13 cellular contexts compared by ENCODE assay signal in the genomic region with DNA sequence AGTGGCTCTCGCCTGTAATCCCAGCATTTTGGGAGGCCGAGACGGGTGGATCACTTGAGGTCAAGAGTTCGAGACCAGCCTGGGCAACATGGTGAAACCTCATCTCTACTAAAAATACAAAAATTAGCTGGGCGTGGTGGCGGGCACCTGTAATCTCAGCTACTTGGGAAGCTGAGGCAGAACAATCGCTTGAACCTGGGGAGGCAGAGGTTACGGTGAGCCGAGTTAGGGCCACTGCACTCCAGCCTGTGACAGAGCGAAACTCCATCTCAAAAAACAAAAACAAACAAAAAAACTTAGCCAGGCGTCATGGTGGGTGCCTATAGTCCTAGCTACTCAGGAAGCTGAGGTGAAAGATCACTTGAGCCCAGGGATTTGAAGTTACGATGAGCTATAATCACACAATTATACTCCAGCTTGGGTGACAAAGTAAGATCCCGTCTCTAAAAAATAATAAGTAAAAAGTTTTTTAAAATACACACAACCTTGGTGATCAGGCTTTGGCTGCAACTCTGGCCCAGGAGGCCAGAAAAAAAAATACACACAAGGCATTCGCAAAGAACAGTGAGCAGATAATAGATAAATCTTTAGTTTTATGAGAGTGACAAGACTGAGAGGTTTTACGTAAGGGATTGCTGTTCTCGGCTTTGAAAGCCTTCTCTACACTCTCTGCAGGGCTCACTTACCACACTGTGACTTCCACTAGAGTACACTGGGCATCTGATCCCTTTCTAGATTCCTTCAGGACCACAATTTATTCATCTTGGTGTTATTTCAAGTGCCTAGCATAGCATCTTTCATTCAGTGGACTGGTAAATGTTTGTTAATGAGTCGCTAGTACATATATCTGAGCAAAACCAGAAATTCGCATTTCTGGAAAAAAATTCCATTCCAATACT. TPM values are rescaled to one million over a fixed set of nuclear protein-coding genes. Genes with fewer than 3 reads are reported as not detected.
A peak's percentile ranks its signal among the peaks of the same experiment; 100 is the strongest.
DNase-seq lines count a peak whose midpoint lies in the region; ATAC-seq lines count a peak whose summit lies in the region.
"Had no signal": no experiment of that assay in that cellular context is flagged by ENCODE, and none has a peak within 500 bp of the region (broad histone marks: within the 10 kb centered on the region; RNA-seq: fewer than 3 reads in every experiment).

No MANE protein-coding gene starts in this region.

- peaks cover 75% of the 10 kb centered on the region for H3K36me3 Mint-ChIP-seq in stimulated activated naive CD8-positive, alpha-beta T cell treated with anti-CD3 and anti-CD28 coated beads, Interleukin-15, Interleukin-2, amounts not matched to agents 100 ng/mL and 50 ng/mL, for 24 hours (ENCODE audit: low read depth)
- peaks cover 83% of the 10 kb centered on the region for H3K36me3 Mint-ChIP-seq in activated T-helper 17 cell treated with anti-CD3 and anti-CD28 coated beads, Interleukin-2, amount 50 U/mL, for 72 hours (ENCODE audit: low read depth)

- no peak overlapping the region for H4K8ac ChIP-seq in mesenchymal stem cell (ENCODE audit: low read length)

- no peak overlapping the region for H2BK5ac ChIP-seq in mesenchymal stem cell (ENCODE audit: low read depth, low read length, poor library complexity, severe bottlenecking)

- no peaks in the 10 kb centered on the region for H3K9me3 Mint-ChIP-seq in stimulated activated naive CD8-positive, alpha-beta T cell treated with anti-CD3 and anti-CD28 coated beads, Interleukin-15, Interleukin-2, amounts not matched to agents 100 ng/mL and 50 ng/mL, for 24 hours
- H3K9me3 Mint-ChIP-seq in activated T-helper 17 cell treated with anti-CD3 and anti-CD28 coated beads, Interleukin-2, amount 50 U/mL, for 72 hours, result no peaks in the 10 kb centered on the region

- H2AFZ ChIP-seq in mesenchymal stem cell (ENCODE audit: low read depth, low read length), result no peak overlapping the region

- H3K9me3 ChIP-seq in mesenchymal stem cell (ENCODE audit: control insufficient read depth, low read length), result no peaks in the 10 kb centered on the region

- 71% methylated on average over 17 of the region's 18 CpGs for WGBS in mesenchymal stem cell

- no peak overlapping the region for H3K14ac ChIP-seq in mesenchymal stem cell (ENCODE audit: low read length in 2 of 2)

- H2BK12ac ChIP-seq in mesenchymal stem cell (ENCODE audit: low read length in 2 of 2), result no peak overlapping the region

- H3K9ac ChIP-seq in mesenchymal stem cell (ENCODE audit: low read length), result peak overlapping the region; percentile 34

- in situ Hi-C loops in G401 (cut with HindIII; ENCODE audit: low sequenced_read_pairs), result no loop called here

- peaks cover 79% of the 10 kb centered on the region for H3K4me1 Mint-ChIP-seq in stimulated activated naive CD8-positive, alpha-beta T cell treated with anti-CD3 and anti-CD28 coated beads, Interleukin-15, Interleukin-2, amounts not matched to agents 100 ng/mL and 50 ng/mL, for 24 hours (ENCODE audit: low read depth)
- H3K4me1 Mint-ChIP-seq in activated T-helper 17 cell treated with anti-CD3 and anti-CD28 coated beads, Interleukin-2, amount 50 U/mL, for 72 hours, result peaks cover 47% of the 10 kb centered on the region

- H3K27me3 ChIP-seq in mesenchymal stem cell (ENCODE audit: control insufficient read depth in 1 of 2, insufficient read depth in 1 of 2, low read length in 2 of 2), result no peaks in the 10 kb centered on the region

- H2BK120ac ChIP-seq in mesenchymal stem cell (ENCODE audit: low read depth, low read length), result no peak overlapping the region

- H3K4me3 Mint-ChIP-seq in stimulated activated naive CD8-positive, alpha-beta T cell treated with anti-CD3 and anti-CD28 coated beads, Interleukin-15, Interleukin-2, amounts not matched to agents 100 ng/mL and 50 ng/mL, for 24 hours, result no peak overlapping the region
- H3K4me3 Mint-ChIP-seq in activated T-helper 17 cell treated with anti-CD3 and anti-CD28 coated beads, Interleukin-2, amount 50 U/mL, for 72 hours, result peak overlapping the region; percentile 38

- H3K27ac Mint-ChIP-seq in stimulated activated naive CD8-positive, alpha-beta T cell treated with anti-CD3 and anti-CD28 coated beads, Interleukin-15, Interleukin-2, amounts not matched to agents 100 ng/mL and 50 ng/mL, for 24 hours, result peak overlapping the region; percentile 18
- H3K27ac Mint-ChIP-seq in activated T-helper 17 cell treated with anti-CD3 and anti-CD28 coated beads, Interleukin-2, amount 50 U/mL, for 72 hours, result peak overlapping the region; percentile 58

- H3K27me3 Mint-ChIP-seq in stimulated activated naive CD8-positive, alpha-beta T cell treated with anti-CD3 and anti-CD28 coated beads, Interleukin-15, Interleukin-2, amounts not matched to agents 100 ng/mL and 50 ng/mL, for 24 hours, result no peaks in the 10 kb centered on the region
- no peaks in the 10 kb centered on the region for H3K27me3 Mint-ChIP-seq in activated T-helper 17 cell treated with anti-CD3 and anti-CD28 coated beads, Interleukin-2, amount 50 U/mL, for 72 hours

- no peak overlapping the region for H3K4ac ChIP-seq in mesenchymal stem cell (ENCODE audit: low read depth in 1 of 2, low read length in 2 of 2)

- no peak overlapping the region for H4K91ac ChIP-seq in mesenchymal stem cell (ENCODE audit: low read length)

- no peak for ATAC-seq in stimulated activated naive CD8-positive, alpha-beta T cell treated with anti-CD3 and anti-CD28 coated beads, Interleukin-15, Interleukin-2, amounts not matched to agents 100 U/mL and 50 U/mL, for 24 hours
- no peak for ATAC-seq in activated T-helper 17 cell treated with anti-CD3 and anti-CD28 coated beads, Interleukin-2, amount 50 U/mL, for 72 hours (replicated peaks)
- no peak for ATAC-seq in GM18511 (IDR thresholded peaks at IDR 0.05; ENCODE audit: unreplicated experiment)

- peak overlapping the region; percentile 31 for H3K27ac ChIP-seq in mesenchymal stem cell (ENCODE audit: low read length, poor library complexity, severe bottlenecking)

- H3K4me1 ChIP-seq in mesenchymal stem cell (ENCODE audit: control insufficient read depth, insufficient read depth, low read depth, low read length), result peaks cover 1% of the 10 kb centered on the region

- no peaks in the 10 kb centered on the region for H3K79me1 ChIP-seq in mesenchymal stem cell (replicated peaks; ENCODE audit: low read length, poor library complexity, severe bottlenecking)

- no peak overlapping the region for H3K23ac ChIP-seq in mesenchymal stem cell (ENCODE audit: low read length in 2 of 2)

- no peak for DNase-seq in stimulated activated naive CD8-positive, alpha-beta T cell treated with anti-CD3 and anti-CD28 coated beads, Interleukin-15, Interleukin-2, amounts not matched to agents 100 U/mL and 50 U/mL, for 24 hours
- DNase-seq in mesenchymal stem cell, result peak; percentile 76
- DNase-seq in G401 (ENCODE audit: low spot score), result no peak
- no peak for DNase-seq in stimulated activated CD4-positive, alpha-beta T cell treated with anti-CD3 and anti-CD28 coated beads, Interleukin-4, amount 100 ng/mL, for 1 hour
- no peak for DNase-seq in NCI-H187 (lab: John Stamatoyannopoulos, UW)
- DNase-seq: hypothalamus; NCI-H2107; SHP77 treated with DMSO at 0.1 percent for 48 hours; stimulated activated CD4-positive, alpha-beta T cell treated with anti-CD3 and anti-CD28 coated beads, Interleukin-15, amount 100 ng/mL, for 24 hours had no signal

- H3K18ac ChIP-seq in mesenchymal stem cell (ENCODE audit: low read depth in 1 of 2, low read length in 2 of 2), result no peak overlapping the region

- H2BK15ac ChIP-seq in mesenchymal stem cell (ENCODE audit: low read depth, poor library complexity, severe bottlenecking), result no peak overlapping the region

- H3K4me2 ChIP-seq in mesenchymal stem cell (ENCODE audit: low read length, poor library complexity, severe bottlenecking), result no peak overlapping the region

- peaks cover 6 to 9% of the 10 kb centered on the region in 2 experiments for H3K36me3 ChIP-seq in mesenchymal stem cell (ENCODE audit: control insufficient read depth in 1 of 2, insufficient read depth in 2 of 2, low read depth in 1 of 2, low read length in 2 of 2)

- H2AK5ac ChIP-seq in mesenchymal stem cell (ENCODE audit: low read length, severe bottlenecking), result no peak overlapping the region

- H3K4me3 ChIP-seq in mesenchymal stem cell (ENCODE audit: insufficient read depth in 1 of 2, low read depth in 1 of 2, low read length in 2 of 2), result peak overlapping the region in 1 of 2 experiments; percentile 42

RNA-seq across cellular contexts. Expression of gene GSPT1, which starts 5.9 kb away (rescaled TPM):
- 100 to 1,000 TPM; 115 to 209 TPM for total RNA-seq in activated T-helper 17 cell treated with anti-CD3 and anti-CD28 coated beads, Interleukin-2, amount 50 U/mL, for 72 hours
- 94.6 TPM for polyA plus RNA-seq in mesenchymal stem cell (2013, experiment 1 of 2)
- 92.6 TPM for polyA plus RNA-seq in mesenchymal stem cell (2013, experiment 2 of 2)
- 22.8 and 26.5 TPM in 2 replicates for total RNA-seq in G401 (2014; rRNA removed; shearing (Covaris generic))

RNA-seq across cellular contexts. Expression of gene NPIPB2, which starts 31.9 kb away (rescaled TPM):
- total RNA-seq in activated T-helper 17 cell treated with anti-CD3 and anti-CD28 coated beads, Interleukin-2, amount 50 U/mL, for 72 hours, result 10 to 100 TPM; 14.3 to 21.8 TPM
- 0.47 TPM for polyA plus RNA-seq in mesenchymal stem cell (2013, experiment 1 of 2)
- polyA plus RNA-seq in mesenchymal stem cell (2013, experiment 2 of 2), result 1.4 TPM
- total RNA-seq in G401 (2014; rRNA removed; shearing (Covaris generic)), result 0.43 and 0.47 TPM in 2 replicates

RNA-seq across cellular contexts. Expression of gene TNFRSF17, which starts 55.1 kb away (rescaled TPM):
- not detected for total RNA-seq in activated T-helper 17 cell treated with anti-CD3 and anti-CD28 coated beads, Interleukin-2, amount 50 U/mL, for 72 hours
- polyA plus RNA-seq in mesenchymal stem cell (2013, experiment 1 of 2), result 0.07 TPM
- not detected for polyA plus RNA-seq in mesenchymal stem cell (2013, experiment 2 of 2)
- not detected in 2 replicates for total RNA-seq in G401 (2014; rRNA removed; shearing (Covaris generic))
- total RNA-seq: dermis microvascular lymphatic vessel endothelial cell had no signal

RNA-seq across cellular contexts. Expression of gene RSL1D1, which starts 58.6 kb away (rescaled TPM):
- total RNA-seq in activated T-helper 17 cell treated with anti-CD3 and anti-CD28 coated beads, Interleukin-2, amount 50 U/mL, for 72 hours, result 100 to 1,000 TPM; 275 to 288 TPM
- polyA plus RNA-seq in mesenchymal stem cell (2013, experiment 1 of 2), result 167 TPM
- 167 TPM for polyA plus RNA-seq in mesenchymal stem cell (2013, experiment 2 of 2)
- 391 and 624 TPM in 2 replicates for total RNA-seq in G401 (2014; rRNA removed; shearing (Covaris generic))

Comparison
In these comparisons a context has a peak if more than half of its experiments do, and no peak if none do; other contexts are left out.
1. RNA of gene NPIPB2, which starts 31.9 kb away (total RNA-seq): 14.3 to 21.8 TPM in activated T-helper 17 cell treated with anti-CD3 and anti-CD28 coated beads, Interleukin-2, amount 50 U/mL, for 72 hours; 0.43 to 0.47 TPM in G401; every median in the first group is over 10 times any median in the second.